In the genomic region with DNA sequence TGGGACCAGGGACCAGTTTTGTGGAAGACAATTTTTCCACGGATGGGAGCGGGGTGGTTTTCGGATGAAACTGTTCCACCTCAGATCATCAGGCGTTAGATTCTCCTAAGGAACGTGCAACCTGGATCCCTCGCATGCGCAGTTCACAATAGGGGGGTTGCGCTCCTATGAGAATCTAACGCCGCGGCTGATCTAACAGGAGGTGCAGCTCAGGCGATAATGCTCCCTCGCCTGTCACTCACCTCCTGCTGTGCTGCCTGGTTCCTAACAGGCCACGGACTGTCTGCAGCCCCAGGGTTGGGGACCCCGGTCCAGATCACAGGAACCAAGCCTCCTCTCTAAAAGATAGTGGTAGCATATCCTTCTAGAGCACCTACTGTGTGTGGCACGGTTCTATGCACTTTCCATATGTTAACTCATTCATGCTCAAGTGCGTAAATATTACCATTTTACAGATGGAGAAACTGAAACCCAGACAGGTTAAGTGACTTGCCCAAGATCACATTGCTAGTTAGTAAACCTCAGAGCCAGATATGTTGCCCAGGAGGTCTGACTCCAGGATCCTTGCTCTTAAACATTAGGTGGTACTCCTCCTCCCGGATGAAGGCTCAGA, we compare ENCODE assay signal across 15 cellular contexts. TPM values are rescaled to one million over a fixed set of nuclear protein-coding genes. Genes with fewer than 3 reads are reported as not detected.
A peak's percentile ranks its signal among the peaks of the same experiment; 100 is the strongest.
DNase-seq lines count a peak whose midpoint lies in the region; ATAC-seq, FAIRE-seq and TF ChIP-seq lines count a peak whose summit lies in the region.
"Had no signal": no experiment of that assay in that cellular context is flagged by ENCODE, and none has a peak within 500 bp of the region (broad histone marks: within the 10 kb centered on the region; RNA-seq: fewer than 3 reads in every experiment).

No MANE protein-coding gene starts in this region.

- TF ChIP-seq CTCF in bronchial epithelial cell (IDR thresholded peaks at IDR 0.05; ENCODE audit: insufficient read depth, low read length, severe bottlenecking) (no peak), nephron (IDR thresholded peaks at IDR 0.05; ENCODE audit: unreplicated experiment in 3 of 3) (no peak)

- POLR2A ChIA-PET in activated CD4-positive, alpha-beta memory T cell treated with anti-CD3 and anti-CD28 coated beads for 36 hours (lab: Charles Lee): no interaction called here

- no peak overlapping the region for H3K27ac ChIP-seq in HUES6 (ENCODE audit: low read depth, low read length)

- peak overlapping the region; percentile 66 for H3K9ac ChIP-seq in HUES6 (ENCODE audit: low read length)

- CTCF ChIA-PET in activated CD4-positive, alpha-beta memory T cell treated with anti-CD3 and anti-CD28 coated beads for 36 hours (lab: Charles Lee): no interaction called here

- peaks cover 26% of the 10 kb centered on the region for H3K4me1 ChIP-seq in HUES6 (ENCODE audit: control insufficient read depth, insufficient read depth, low read length)

- H3K9me3 ChIP-seq in HUES6 (ENCODE audit: control insufficient read depth, insufficient read depth, low read depth, low read length): no peaks in the 10 kb centered on the region

- H3K4me1 Mint-ChIP-seq in nephron: peaks cover 24% of the 10 kb centered on the region
- peaks cover 7% of the 10 kb centered on the region for H3K4me1 Mint-ChIP-seq in activated CD4-positive, alpha-beta memory T cell treated with anti-CD3 and anti-CD28 coated beads for 36 hours (ENCODE audit: low read depth)

- H3K4me3 Mint-ChIP-seq in nephron: peak overlapping the region; percentile 84 to 88 (median 84)
- no peak overlapping the region for H3K4me3 Mint-ChIP-seq in activated CD4-positive, alpha-beta memory T cell treated with anti-CD3 and anti-CD28 coated beads for 36 hours
- H3K4me3 Mint-ChIP-seq: CD4-positive, alpha-beta T cell had no signal

- H3K36me3 Mint-ChIP-seq in nephron (ENCODE audit: low read depth): no peaks in the 10 kb centered on the region
- H3K36me3 Mint-ChIP-seq in activated CD4-positive, alpha-beta memory T cell treated with anti-CD3 and anti-CD28 coated beads for 36 hours: no peaks in the 10 kb centered on the region

- H3K36me3 ChIP-seq in HUES6 (ENCODE audit: control insufficient read depth, insufficient read depth, low read length) (no peaks in the 10 kb centered on the region), bronchial epithelial cell (ENCODE audit: control insufficient read depth, insufficient read depth, low read length) (no peaks in the 10 kb centered on the region)

- intact Hi-C loops in activated CD4-positive, alpha-beta memory T cell treated with anti-CD3 and anti-CD28 coated beads for 36 hours (cut with micrococcal nuclease): no loop called here

- FAIRE-seq in bronchial epithelial cell (lab: Jason Lieb, UNC): peak; percentile 40
- FAIRE-seq: GM19239, HepG2 had no signal

- DNase-seq in bronchial epithelial cell (ENCODE audit: low read depth) (no peak), cerebellar nuclear complex (lab: John Stamatoyannopoulos, UW) (no peak), epidermal melanocyte (ENCODE audit: insufficient read length, low spot score) (no peak)
- DNase-seq in activated CD4-positive, alpha-beta memory T cell treated with anti-CD3 and anti-CD28 coated beads for 36 hours: no peak
- DNase-seq: NCI-H1694, NCI-H2107, NCI-H2227 treated with DMSO at 0.1 percent for 48 hours, NCI-H524 treated with DMSO at 0.1 percent for 48 hours had no signal

- H3K27me3 Mint-ChIP-seq in nephron (ENCODE audit: low read depth): peaks cover 13% of the 10 kb centered on the region
- H3K27me3 Mint-ChIP-seq in activated CD4-positive, alpha-beta memory T cell treated with anti-CD3 and anti-CD28 coated beads for 36 hours: no peaks in the 10 kb centered on the region
- H3K27me3 Mint-ChIP-seq: CD4-positive, alpha-beta T cell had no signal

- no peaks in the 10 kb centered on the region for H3K27me3 ChIP-seq in HUES6 (ENCODE audit: control insufficient read depth, insufficient read depth, low read length)
- no peaks in the 10 kb centered on the region for H3K27me3 ChIP-seq in bronchial epithelial cell (ENCODE audit: control insufficient read depth, insufficient read depth, low read length)

- no peaks in the 10 kb centered on the region for H3K9me3 Mint-ChIP-seq in nephron
- no peaks in the 10 kb centered on the region for H3K9me3 Mint-ChIP-seq in activated CD4-positive, alpha-beta memory T cell treated with anti-CD3 and anti-CD28 coated beads for 36 hours
- H3K9me3 Mint-ChIP-seq: CD4-positive, alpha-beta T cell had no signal

- peak overlapping the region; percentile 55; the same call in 1 of the 2 replicates for H3K4me3 ChIP-seq in HUES6 (ENCODE audit: low read depth, low read length)
- H3K4me3 ChIP-seq in bronchial epithelial cell (ENCODE audit: low read depth, low read length): no peak overlapping the region

- peak overlapping the region in 2 of 3 experiments; percentile 77 to 79 for H3K27ac Mint-ChIP-seq in nephron
- H3K27ac Mint-ChIP-seq in activated CD4-positive, alpha-beta memory T cell treated with anti-CD3 and anti-CD28 coated beads for 36 hours: no peak overlapping the region
- H3K27ac Mint-ChIP-seq: CD4-positive, alpha-beta T cell had no signal

- ATAC-seq in HG03520 (IDR thresholded peaks at IDR 0.05; ENCODE audit: unreplicated experiment): no peak

RNA-seq across cellular contexts. Expression of a gene that starts 25.3 kb away (rescaled TPM):
- total RNA-seq in bronchial epithelial cell: 2.4 and 5.0 TPM in 2 replicates
- total RNA-seq in activated CD4-positive, alpha-beta memory T cell treated with anti-CD3 and anti-CD28 coated beads for 36 hours: under 1 TPM in 1 of 2 experiments, not detected in 1; 0.33 TPM
- total RNA-seq: HepG2, MCF 10A had no signal
